In the genomic region with DNA sequence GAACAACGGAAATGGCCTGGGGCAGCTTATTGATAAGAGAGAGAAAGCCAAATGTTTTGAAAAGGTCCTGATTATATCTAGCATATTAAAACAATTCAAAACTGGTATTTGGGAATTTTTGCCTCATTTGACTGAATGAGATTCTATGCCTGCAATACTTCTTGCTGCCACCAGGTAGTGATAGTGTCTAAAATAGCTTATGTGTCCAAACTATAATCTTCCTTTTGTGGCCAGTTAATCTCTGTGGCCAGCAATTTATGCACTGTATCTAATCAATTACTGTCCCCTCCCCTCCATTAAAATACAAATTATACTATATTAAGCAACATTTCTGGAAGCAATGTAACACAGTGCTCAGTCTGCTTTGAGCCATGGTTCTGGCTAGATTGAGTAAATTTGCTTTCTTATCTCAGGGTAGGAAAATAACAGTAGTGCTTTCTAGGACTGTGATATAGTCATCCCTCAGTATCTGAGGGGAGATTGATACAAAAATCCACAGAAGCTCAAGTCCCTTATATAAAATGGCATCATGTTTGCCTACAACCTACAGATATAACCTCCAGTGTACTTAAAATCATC, we compare ENCODE assay signal across 12 cellular contexts.
DNase-seq lines count a peak whose midpoint lies in the region; ATAC-seq and TF ChIP-seq lines count a peak whose summit lies in the region.
"Had no signal": no experiment of that assay in that cellular context is flagged by ENCODE, and none has a peak within 500 bp of the region (broad histone marks: within the 10 kb centered on the region; RNA-seq: fewer than 3 reads in every experiment).

No MANE protein-coding gene starts in this region.

- peaks cover 6% of the 10 kb centered on the region for H3K27me3 Mint-ChIP-seq in neural crest cell (ENCODE audit: low read depth)

- H3K4me3 Mint-ChIP-seq in neural crest cell = no peak overlapping the region

- H3K4me2 ChIP-seq in DOHH2 (ENCODE audit: low read length) (no peak overlapping the region), Karpas-422 (ENCODE audit: low read depth, low read length, poor library complexity, severe bottlenecking) (no peak overlapping the region)

- H4K20me1 ChIP-seq in DOHH2 (ENCODE audit: control insufficient read depth, insufficient read depth, low read depth, low read length) = no peaks in the 10 kb centered on the region
- no peaks in the 10 kb centered on the region for H4K20me1 ChIP-seq in Karpas-422 (ENCODE audit: insufficient read depth, low read depth, low read length)

- TF ChIP-seq CTCF in DOHH2 (IDR thresholded peaks at IDR 0.05; ENCODE audit: low read depth, low read length, poor library complexity, severe bottlenecking) (peak; percentile 67), brain microvascular endothelial cell (IDR thresholded peaks at IDR 0.05; ENCODE audit: low read depth, low read length, missing control alignments) (peak; percentile 52), neural crest cell (conservative IDR thresholded peaks at IDR 0.05) (peak; percentile 76)

- peaks cover 15% of the 10 kb centered on the region for H3K27me3 ChIP-seq in DOHH2 (ENCODE audit: control insufficient read depth, low read length)
- no peaks in the 10 kb centered on the region for H3K27me3 ChIP-seq in Karpas-422 (ENCODE audit: low read length)
- no peaks in the 10 kb centered on the region for H3K27me3 ChIP-seq in brain microvascular endothelial cell (replicated peaks)

- H3K4me1 Mint-ChIP-seq in neural crest cell = peaks cover 30% of the 10 kb centered on the region

- H3K9ac ChIP-seq in Karpas-422 (ENCODE audit: low read length) = no peak overlapping the region

- no peaks in the 10 kb centered on the region for H3K36me3 ChIP-seq in DOHH2 (ENCODE audit: control insufficient read depth, low read length)
- H3K36me3 ChIP-seq in Karpas-422 (ENCODE audit: insufficient read depth, low read length) = no peaks in the 10 kb centered on the region
- H3K36me3 ChIP-seq in brain microvascular endothelial cell (replicated peaks) = no peaks in the 10 kb centered on the region

- H3K4me3 ChIP-seq in DOHH2 (ENCODE audit: low read length) (no peak overlapping the region), Karpas-422 (ENCODE audit: low read length) (no peak overlapping the region), brain microvascular endothelial cell (ENCODE audit: low read depth, low read length) (no peak overlapping the region)
- H3K4me3 ChIP-seq: lung had no signal

- peaks cover 10% of the 10 kb centered on the region for H3K9me3 Mint-ChIP-seq in neural crest cell

- DNase-seq in Karpas-422 = peak; percentile 55
- DNase-seq in brain microvascular endothelial cell = no peak
- DNase-seq in neural crest cell (ENCODE audit: low read depth, low spot score) = no peak
- DNase-seq in NCI-H69 (lab: John Stamatoyannopoulos, UW) = no peak
- DNase-seq: activated gamma-delta T cell treated with Interleukin-2 at 50 U/mL for 16 hours; NCI-H526 treated with DMSO at 0.1 percent for 48 hours; stimulated activated CD4-positive, alpha-beta T cell treated with anti-CD3 and anti-CD28 coated beads, Interleukin-12 subunit alpha, Interleukin-12 subunit beta, amount 100 ng/mL, for 4 hours had no signal

- no peaks in the 10 kb centered on the region for H3F3A ChIP-seq in DOHH2 (ENCODE audit: control insufficient read depth, insufficient read depth)

- in situ Hi-C loops in brain microvascular endothelial cell (cut with HindIII; ENCODE audit: low pct_ligation_motif_present, low sequenced_read_pairs) = no loop called here

- H3K9me2 ChIP-seq in DOHH2 (replicated peaks; ENCODE audit: control insufficient read depth, low read length) (no peaks in the 10 kb centered on the region), Karpas-422 (replicated peaks; ENCODE audit: insufficient read depth, low read length) (no peaks in the 10 kb centered on the region)

- H3K4me1 ChIP-seq in DOHH2 (ENCODE audit: control insufficient read depth, low read length) (no peaks in the 10 kb centered on the region), Karpas-422 (ENCODE audit: low read length) (peaks cover 9% of the 10 kb centered on the region)

- no peak overlapping the region for H3K27ac Mint-ChIP-seq in neural crest cell (ENCODE audit: unreplicated experiment)

- no peak overlapping the region for H2AFZ ChIP-seq in Karpas-422 (ENCODE audit: low read length)

- peaks cover 6% of the 10 kb centered on the region for H3K36me3 Mint-ChIP-seq in neural crest cell (ENCODE audit: low read depth)

- H3K79me2 ChIP-seq in DOHH2 (ENCODE audit: control insufficient read depth, low read length) (no peaks in the 10 kb centered on the region), Karpas-422 (ENCODE audit: low read length) (no peaks in the 10 kb centered on the region)

- ATAC-seq in HG02884 (IDR thresholded peaks at IDR 0.05; ENCODE audit: unreplicated experiment) = no peak
- no peak for ATAC-seq in GM18870 (IDR thresholded peaks at IDR 0.05; ENCODE audit: unreplicated experiment)
- ATAC-seq in HG03025 (IDR thresholded peaks at IDR 0.05; ENCODE audit: low FRiP score, unreplicated experiment) = no peak

- H3K27ac ChIP-seq in DOHH2 (ENCODE audit: low read depth, low read length) = no peak overlapping the region
- H3K27ac ChIP-seq in Karpas-422 (ENCODE audit: low read length) = no peak overlapping the region
- no peak overlapping the region for H3K27ac ChIP-seq in brain microvascular endothelial cell

- H3K9me3 ChIP-seq in DOHH2 (ENCODE audit: control insufficient read depth, insufficient read depth, low read length) (peaks cover 14% of the 10 kb centered on the region), Karpas-422 (ENCODE audit: low read length) (peaks cover 14% of the 10 kb centered on the region)
